In genomic region chr1:15900662-15901279, GRCh38 we compare ENCODE assay signal across 19 cellular contexts. TPM values are rescaled to one million over a fixed set of nuclear protein-coding genes. Genes with fewer than 3 reads are reported as not detected.
DNase-seq lines count a peak whose midpoint lies in the region; ATAC-seq and TF ChIP-seq lines count a peak whose summit lies in the region.
"Had no signal": no experiment of that assay in that cellular context is flagged by ENCODE, and none has a peak within 500 bp of the region (broad histone marks: within the 10 kb centered on the region; RNA-seq: fewer than 3 reads in every experiment).

No MANE protein-coding gene starts in this region.

- H3K9me3 Mint-ChIP-seq in activated T-cell treated with anti-CD3 and anti-CD28 coated beads, Interleukin-2, amount 50 U/mL, for 72 hours = no peaks in the 10 kb centered on the region
- no peaks in the 10 kb centered on the region for H3K9me3 Mint-ChIP-seq in brain
- H3K9me3 Mint-ChIP-seq: activated CD8-positive, alpha-beta T cell treated with anti-CD3 and anti-CD28 coated beads for 36 hours; CD4-positive, alpha-beta T cell; T-cell had no signal

- no peak for TF ChIP-seq POLR2A in thyroid gland (IDR thresholded peaks at IDR 0.05)

- H3K27me3 Mint-ChIP-seq in activated T-cell treated with anti-CD3 and anti-CD28 coated beads, Interleukin-2, amount 50 U/mL, for 72 hours (ENCODE audit: low read depth) = no peaks in the 10 kb centered on the region
- no peaks in the 10 kb centered on the region for H3K27me3 Mint-ChIP-seq in brain
- H3K27me3 Mint-ChIP-seq: activated CD8-positive, alpha-beta T cell treated with anti-CD3 and anti-CD28 coated beads for 36 hours; CD4-positive, alpha-beta T cell; T-cell had no signal

- WGBS in thyroid gland, 2 donors = 35 to 40% methylated on average over 8 of the region's 8 CpGs

- intact Hi-C loops in thyroid gland (cut with DNase I) = no loop called here

- no peak overlapping the region for H3K4me3 ChIP-seq in thyroid gland (replicated peaks in 1 of 3)
- H3K4me3 ChIP-seq: colonic mucosa had no signal

- TF ChIP-seq CTCF in brain (conservative IDR thresholded peaks at IDR 0.05) (no peak), thyroid gland (IDR thresholded peaks at IDR 0.05) (peak in 1 of 6 experiments; percentile 28)

- H3K27me3 ChIP-seq in thyroid gland = no peaks in the 10 kb centered on the region
- H3K27me3 ChIP-seq: colonic mucosa, neutrophil had no signal

- H3K36me3 Mint-ChIP-seq in activated T-cell treated with anti-CD3 and anti-CD28 coated beads, Interleukin-2, amount 50 U/mL, for 72 hours (ENCODE audit: insufficient read depth in 2 of 2) = peaks cover 3 to 5% of the 10 kb centered on the region in 2 donors
- H3K36me3 Mint-ChIP-seq in brain = peaks cover 38% of the 10 kb centered on the region

- no peak overlapping the region for H3K4me3 Mint-ChIP-seq in activated T-cell treated with anti-CD3 and anti-CD28 coated beads, Interleukin-2, amount 50 U/mL, for 72 hours
- peak overlapping the region in 3 of 5 experiments; percentile 23 to 72 (median 23) for H3K4me3 Mint-ChIP-seq in brain
- H3K4me3 Mint-ChIP-seq: activated CD8-positive, alpha-beta T cell treated with anti-CD3 and anti-CD28 coated beads for 36 hours; CD4-positive, alpha-beta T cell; T-cell had no signal

- peak overlapping the region; percentile 60 for H3K27ac Mint-ChIP-seq in activated T-cell treated with anti-CD3 and anti-CD28 coated beads, Interleukin-2, amount 50 U/mL, for 72 hours
- peak overlapping the region; percentile 58 to 95 (median 82) for H3K27ac Mint-ChIP-seq in brain
- H3K27ac Mint-ChIP-seq: activated CD8-positive, alpha-beta T cell treated with anti-CD3 and anti-CD28 coated beads for 36 hours; CD4-positive, alpha-beta T cell; T-cell had no signal

- peaks cover 47% of the 10 kb centered on the region for H3K4me1 Mint-ChIP-seq in activated T-cell treated with anti-CD3 and anti-CD28 coated beads, Interleukin-2, amount 50 U/mL, for 72 hours (ENCODE audit: low read depth)
- H3K4me1 Mint-ChIP-seq in brain = peaks cover 60% of the 10 kb centered on the region

- H3K9me3 ChIP-seq in thyroid gland = no peaks in the 10 kb centered on the region
- H3K9me3 ChIP-seq: colonic mucosa, neutrophil had no signal

- no peak for ATAC-seq in activated T-cell treated with anti-CD3 and anti-CD28 coated beads, Interleukin-2, amount 50 U/mL, for 72 hours (replicated peaks in 1 of 2)
- ATAC-seq in GM21825 (IDR thresholded peaks at IDR 0.05; ENCODE audit: unreplicated experiment) (no peak), GM19023 (IDR thresholded peaks at IDR 0.05; ENCODE audit: unreplicated experiment) (no peak)
- ATAC-seq: activated CD8-positive, alpha-beta T cell treated with anti-CD3 and anti-CD28 coated beads for 36 hours; T-cell had no signal

- no peaks in the 10 kb centered on the region for H3K36me3 ChIP-seq in thyroid gland
- H3K36me3 ChIP-seq: colonic mucosa had no signal

- H3K4me1 ChIP-seq in thyroid gland = peaks cover 19 to 33% of the 10 kb centered on the region in 2 donors
- H3K4me1 ChIP-seq: colonic mucosa had no signal

- H3K27ac ChIP-seq in thyroid gland = peak overlapping the region; percentile 79 to 92 (median 79)
- H3K27ac ChIP-seq: colonic mucosa, neutrophil, VCaP had no signal

- no peak for DNase-seq in activated T-cell treated with anti-CD3 and anti-CD28 coated beads, Interleukin-2, amount 50 U/mL, for 72 hours
- DNase-seq in activated T-cell treated with anti-CD3 and anti-CD28 coated beads, Interleukin-2, amount 50 U/mL, for 1 hour = no peak
- peak; percentile 22 for DNase-seq in medulla oblongata (ENCODE audit: extremely low spot score)
- DNase-seq in thyroid gland = peak; percentile 85 to 89
- no peak for DNase-seq in AG08396 (ENCODE audit: low spot score)
- DNase-seq: activated CD8-positive, alpha-beta T cell treated with anti-CD3 and anti-CD28 coated beads for 36 hours; amygdala; CD4-positive, alpha-beta T cell; colonic mucosa; DND-41; NCI-H2171; stimulated activated CD4-positive, alpha-beta T cell treated with anti-CD3 and anti-CD28 coated beads, Interleukin-4, amount 100 ng/mL, for 24 hours; stimulated activated CD8-positive, alpha-beta memory T cell treated with anti-CD3 and anti-CD28 coated beads, Interleukin-4, amount 100 ng/mL, for 48 hours; T-cell had no signal

RNA-seq across cellular contexts. Expression of gene SPEN, which starts 53.3 kb away (rescaled TPM):
- 10 to 100 TPM; 53.5 to 56.9 TPM for total RNA-seq in activated T-cell treated with anti-CD3 and anti-CD28 coated beads, Interleukin-2, amount 50 U/mL, for 72 hours
- polyA plus RNA-seq in brain (ENCODE audit: insufficient read depth, low read depth, low replicate concordance) = 35.1 TPM
- 10 to 100 TPM; 40.7 to 97.0 (median 57.3) TPM for total RNA-seq in thyroid gland

Comparison
In these comparisons a context has a peak if more than half of its experiments do, and no peak if none do; other contexts are left out.
1. DNase-seq: peak in medulla oblongata (single experiment) and thyroid gland (2 of 2); none in activated T-cell treated with anti-CD3 and anti-CD28 coated beads, Interleukin-2, amount 50 U/mL, for 72 hours (0 of 2), activated T-cell treated with anti-CD3 and anti-CD28 coated beads, Interleukin-2, amount 50 U/mL, for 1 hour (single experiment) and AG08396 (single experiment).
2. H3K4me3 Mint-ChIP-seq: peak in brain (3 of 5); none in activated T-cell treated with anti-CD3 and anti-CD28 coated beads, Interleukin-2, amount 50 U/mL, for 72 hours (0 of 2).